21 cellular contexts compared by ENCODE assay signal in genomic region chr4:118985170-118986000, GRCh38.
DNase-seq lines count a peak whose midpoint lies in the region; ATAC-seq, FAIRE-seq and TF ChIP-seq lines count a peak whose summit lies in the region.
"Had no signal": no experiment of that assay in that cellular context is flagged by ENCODE, and none has a peak within 500 bp of the region (broad histone marks: within the 10 kb centered on the region; RNA-seq: fewer than 3 reads in every experiment).

No MANE protein-coding gene starts in this region.

- H3K9me3 Mint-ChIP-seq in endodermal cell, result no peaks in the 10 kb centered on the region

- ATAC-seq in HepG2, result no peak
- no peak for ATAC-seq in upper lobe of right lung

- no peaks in the 10 kb centered on the region for H3K36me3 Mint-ChIP-seq in endodermal cell (ENCODE audit: low read depth)

- H3K27me3 Mint-ChIP-seq in endodermal cell (ENCODE audit: insufficient read depth), result no peaks in the 10 kb centered on the region

- peaks cover 27% of the 10 kb centered on the region for H3K4me1 ChIP-seq in BLaER1
- H3K4me1 ChIP-seq in esophagus squamous epithelium, result peaks cover 0 to 46% (median 16%) of the 10 kb centered on the region in 3 donors
- peaks cover 13 to 34% of the 10 kb centered on the region in 2 donors for H3K4me1 ChIP-seq in muscle layer of duodenum (ENCODE audit: control insufficient read depth in 1 of 2, insufficient read depth in 2 of 2, low read length in 2 of 2)
- peaks cover 69 to 83% (median 70%) of the 10 kb centered on the region in 3 donors for H3K4me1 ChIP-seq in skeletal muscle tissue (ENCODE audit: control insufficient read depth in 3 of 3, insufficient read depth in 3 of 3, low read length in 3 of 3)
- no peaks in the 10 kb centered on the region for H3K4me1 ChIP-seq in endodermal cell (ENCODE audit: control insufficient read depth, insufficient read depth, low read length)
- H3K4me1 ChIP-seq in HepG2 (ENCODE audit: insufficient read depth, low read length), result no peaks in the 10 kb centered on the region
- peaks cover 20% of the 10 kb centered on the region for H3K4me1 ChIP-seq in upper lobe of right lung

- no peak for TF ChIP-seq RAD21 in HepG2 (CRISPR knock-in tag; IDR thresholded peaks at IDR 0.05)

- POLR2A ChIA-PET in HepG2 (lab: Yijun Ruan, JAX), result no interaction called here

- no peak overlapping the region for H3K4me3 Mint-ChIP-seq in endodermal cell

- intact Hi-C loops in esophagus squamous epithelium (cut with DNase I) (loop anchor here (10.0 kb wide), 2 partner anchors 49 to 309 kb away; no protein-coding TSS in a partner anchor), HepG2 (cut with micrococcal nuclease; ENCODE audit: unreplicated experiment) (no loop called here), upper lobe of right lung (cut with DNase I) (loop anchor here (10.0 kb wide), 1 partner anchor 299 kb away; no protein-coding TSS in a partner anchor)

- CTCF ChIA-PET in HepG2 (lab: Yijun Ruan, JAX; ENCODE audit: low intra/inter-chr PET ratio, low total read pairs), result no interaction called here

- H4K20me1 ChIP-seq in BLaER1, result no peaks in the 10 kb centered on the region
- no peaks in the 10 kb centered on the region for H4K20me1 ChIP-seq in HepG2 (ENCODE audit: insufficient read depth, low read length)

- TF ChIP-seq CTCF in esophagus squamous epithelium (IDR thresholded peaks at IDR 0.05) (no peak), endodermal cell (conservative IDR thresholded peaks at IDR 0.05) (no peak), HepG2 (CRISPR knock-in tag; IDR thresholded peaks at IDR 0.05) (no peak), upper lobe of right lung (IDR thresholded peaks at IDR 0.05) (no peak)

- H3K9ac ChIP-seq in BLaER1 (no peak overlapping the region; the same call in 1 of the 2 replicates), skeletal muscle tissue (ENCODE audit: low read depth in 1 of 3, low read length in 3 of 3) (peak overlapping the region in 2 of 3 donors; percentile 28 to 33), endodermal cell (ENCODE audit: extremely low read depth, low read length, poor library complexity, severe bottlenecking) (no peak overlapping the region), HepG2 (ENCODE audit: insufficient read depth, low read depth, low read length) (no peak overlapping the region)

- H3K4me2 ChIP-seq in BLaER1, result peak overlapping the region; percentile 61
- no peak overlapping the region for H3K4me2 ChIP-seq in HepG2 (ENCODE audit: low read depth, low read length)

- H2AFZ ChIP-seq in HepG2 (ENCODE audit: low read length), result no peak overlapping the region

- H3K79me2 ChIP-seq in HepG2 (ENCODE audit: insufficient read depth, low read length), result no peaks in the 10 kb centered on the region

- DNase-seq in esophagus squamous epithelium (lab: John Stamatoyannopoulos, UW) (no peak), activated gamma-delta T cell (lab: John Stamatoyannopoulos, UW) (no peak), endodermal cell (no peak), HepG2 (ENCODE audit: low spot score) (no peak), upper lobe of right lung (no peak)
- DNase-seq: 8988T, C1 segment of cervical spinal cord, DMS 273 treated with DMSO at 0.1 percent for 48 hours, H7, NCI-H1417, NCI-H2029, NCI-H2171, NCI-H446, NCI-H69, SIG-M5 had no signal

- H3K27ac ChIP-seq in BLaER1 (peak overlapping the region; percentile 69), esophagus squamous epithelium (peak overlapping the region in 3 of 4 donors; percentile 62 to 90 (median 89)), muscle layer of duodenum (ENCODE audit: low read length) (peak overlapping the region; percentile 93), skeletal muscle tissue (ENCODE audit: low read depth, low read length) (peak overlapping the region; percentile 84), endodermal cell (ENCODE audit: low read depth, low read length) (no peak overlapping the region), HepG2 (ENCODE audit: extremely low read length, insufficient read depth, low read length) (no peak overlapping the region), upper lobe of right lung (no peak overlapping the region)
- H3K27ac ChIP-seq: HL-60 had no signal

- no peak for FAIRE-seq in HepG2 (lab: Jason Lieb, UNC)
- FAIRE-seq: HTR-8/SVneo, RCC 7860 had no signal

- no TSS peak for BruUV-seq in HepG2 (replicated peaks; lab: Mats Ljungman, UMichigan)

- H3K36me3 ChIP-seq in BLaER1, result no peaks in the 10 kb centered on the region
- H3K36me3 ChIP-seq in esophagus squamous epithelium, result no peaks in the 10 kb centered on the region
- no peaks in the 10 kb centered on the region for H3K36me3 ChIP-seq in muscle layer of duodenum (ENCODE audit: control insufficient read depth in 1 of 2, insufficient read depth in 2 of 2, low read length in 2 of 2)
- H3K36me3 ChIP-seq in skeletal muscle tissue (ENCODE audit: control insufficient read depth in 3 of 3, insufficient read depth in 3 of 3, low read length in 3 of 3), result no peaks in the 10 kb centered on the region
- no peaks in the 10 kb centered on the region for H3K36me3 ChIP-seq in endodermal cell (ENCODE audit: control insufficient read depth, insufficient read depth, low read length)
- H3K36me3 ChIP-seq in HepG2 (replicated peaks in 1 of 2; ENCODE audit: control insufficient read depth in 1 of 2, insufficient read depth in 2 of 2, low read length in 2 of 2), result no peaks in the 10 kb centered on the region
- H3K36me3 ChIP-seq in upper lobe of right lung, result no peaks in the 10 kb centered on the region

- H3K9me3 ChIP-seq in BLaER1 (no peaks in the 10 kb centered on the region), esophagus squamous epithelium (no peaks in the 10 kb centered on the region), muscle layer of duodenum (ENCODE audit: control insufficient read depth in 1 of 2, low read length in 2 of 2) (no peaks in the 10 kb centered on the region), skeletal muscle tissue (ENCODE audit: control insufficient read depth in 3 of 3, low read length in 3 of 3) (no peaks in the 10 kb centered on the region), endodermal cell (ENCODE audit: control insufficient read depth, low read length) (no peaks in the 10 kb centered on the region), HepG2 (ENCODE audit: low read length) (no peaks in the 10 kb centered on the region), upper lobe of right lung (no peaks in the 10 kb centered on the region)

- peaks cover 7% of the 10 kb centered on the region for H3K4me1 Mint-ChIP-seq in endodermal cell

- 86 to 91% methylated on average over 5 of the region's 5 CpGs for WGBS in esophagus squamous epithelium, 2 donors
- WGBS in endodermal cell (ENCODE audit: insufficient coverage in 1 of 2, insufficient read length in 1 of 2), 2 experiments, result 92 to 100% methylated on average over 2 to 5 of the region's 5 CpGs
- WGBS in HepG2 (ENCODE audit: low lambda C conversion rate), result 9% methylated on average over 4 of the region's 5 CpGs

- TF ChIP-seq POLR2A in esophagus squamous epithelium (IDR thresholded peaks at IDR 0.05), result no peak
- TF ChIP-seq POLR2A in HepG2 (IDR thresholded peaks at IDR 0.05; ENCODE audit: insufficient read depth in 1 of 2, low read depth in 2 of 2, low read length in 2 of 2), result no peak

- H3K27ac Mint-ChIP-seq in endodermal cell, result no peak overlapping the region

- TF ChIP-seq EP300 in HepG2 (IDR thresholded peaks at IDR 0.05; ENCODE audit: low read depth in 2 of 2, low read length in 2 of 2), result no peak
- no peak for TF ChIP-seq EP300 in HepG2 (CRISPR knock-in tag; IDR thresholded peaks at IDR 0.05; ENCODE audit: borderline replicate concordance)

- no peak overlapping the region for H3K4me3 ChIP-seq in BLaER1
- no peak overlapping the region for H3K4me3 ChIP-seq in esophagus squamous epithelium
- H3K4me3 ChIP-seq in muscle layer of duodenum (ENCODE audit: low read depth in 1 of 2, low read length in 2 of 2), result no peak overlapping the region
- H3K4me3 ChIP-seq in skeletal muscle tissue (ENCODE audit: low read length in 3 of 3), result peak overlapping the region in 1 of 3 donors; percentile 1
- H3K4me3 ChIP-seq in endodermal cell (ENCODE audit: low read length), result no peak overlapping the region
- H3K4me3 ChIP-seq in HepG2 (replicated peaks in 1 of 3; ENCODE audit: insufficient read depth in 1 of 3, low read depth in 2 of 3, low read length in 3 of 3), result no peak overlapping the region
- no peak overlapping the region for H3K4me3 ChIP-seq in upper lobe of right lung

- in situ Hi-C loops in HepG2 (cut with HindIII; ENCODE audit: extremely low pct_ligation_motif_present, low pct_unique_long_range_greater_than_20kb), result loop anchor here (10.0 to 25.0 kb wide), 4 partner anchors 309 to 1069 kb away; partner anchors contain the start of gene PDE5A

- H3K27me3 ChIP-seq in BLaER1 (no peaks in the 10 kb centered on the region), esophagus squamous epithelium (no peaks in the 10 kb centered on the region), muscle layer of duodenum (ENCODE audit: low read depth, low read length) (no peaks in the 10 kb centered on the region), skeletal muscle tissue (ENCODE audit: control insufficient read depth in 3 of 3, insufficient read depth in 3 of 3, low read length in 3 of 3) (no peaks in the 10 kb centered on the region), endodermal cell (ENCODE audit: control insufficient read depth, insufficient read depth, low read length, poor library complexity, severe bottlenecking) (no peaks in the 10 kb centered on the region), HepG2 (ENCODE audit: control insufficient read depth in 1 of 2, insufficient read depth in 2 of 2, low read length in 2 of 2) (peaks cover 0 to 3% of the 10 kb centered on the region in 2 experiments; a peak in 1 of 5 replicates), upper lobe of right lung (no peaks in the 10 kb centered on the region)

TF ChIP-seq in HepG2, 621 proteins besides CTCF, POLR2A, EP300 and RAD21 (continues in another document):
- TF ChIP-seq SIX1 (CRISPR knock-in tag; IDR thresholded peaks at IDR 0.05; ENCODE audit: borderline replicate concordance) (no peak), POLR2G (IDR thresholded peaks at IDR 0.05; ENCODE audit: low read depth, low read length) (no peak), ZFYVE20 (CRISPR knock-in tag; IDR thresholded peaks at IDR 0.05; ENCODE audit: borderline replicate concordance, low read depth) (no peak)
- TF ChIP-seq, protein P1, sequence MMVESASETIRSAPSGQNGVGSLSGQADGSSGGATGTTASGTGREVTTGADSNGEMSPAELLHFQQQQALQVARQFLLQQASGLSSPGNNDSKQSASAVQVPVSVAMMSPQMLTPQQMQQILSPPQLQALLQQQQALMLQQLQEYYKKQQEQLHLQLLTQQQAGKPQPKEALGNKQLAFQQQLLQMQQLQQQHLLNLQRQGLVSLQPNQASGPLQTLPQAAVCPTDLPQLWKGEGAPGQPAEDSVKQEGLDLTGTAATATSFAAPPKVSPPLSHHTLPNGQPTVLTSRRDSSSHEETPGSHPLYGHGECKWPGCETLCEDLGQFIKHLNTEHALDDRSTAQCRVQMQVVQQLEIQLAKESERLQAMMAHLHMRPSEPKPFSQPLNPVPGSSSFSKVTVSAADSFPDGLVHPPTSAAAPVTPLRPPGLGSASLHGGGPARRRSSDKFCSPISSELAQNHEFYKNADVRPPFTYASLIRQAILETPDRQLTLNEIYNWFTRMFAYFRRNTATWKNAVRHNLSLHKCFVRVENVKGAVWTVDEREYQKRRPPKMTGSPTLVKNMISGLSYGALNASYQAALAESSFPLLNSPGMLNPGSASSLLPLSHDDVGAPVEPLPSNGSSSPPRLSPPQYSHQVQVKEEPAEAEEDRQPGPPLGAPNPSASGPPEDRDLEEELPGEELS (CRISPR knock-in tag; IDR thresholded peaks at IDR 0.05), result no peak

Comparison
In these comparisons a context has a peak if more than half of its experiments do, and no peak if none do; other contexts are left out.
1. H3K27ac ChIP-seq: peak in BLaER1 (single experiment), esophagus squamous epithelium (3 of 4), muscle layer of duodenum (single experiment) and skeletal muscle tissue (single experiment); none in endodermal cell (single experiment), HepG2 (single experiment) and upper lobe of right lung (single experiment).
2. H3K9ac ChIP-seq: peak in skeletal muscle tissue (2 of 3); none in BLaER1 (single experiment), endodermal cell (single experiment) and HepG2 (single experiment).